ENCODE assay signal across 7 cellular contexts in genomic region chr7:2555121-2556052, GRCh38.
DNase-seq lines count a peak whose midpoint lies in the region; ATAC-seq, FAIRE-seq and TF ChIP-seq lines count a peak whose summit lies in the region.

BRAT1 (minus strand) TSS chr7:2555524; CDS start chr7:2554431, 1,093 bp downstream.

- TF ChIP-seq CTCF in retinal pigment epithelial cell (conservative IDR thresholded peaks at IDR 0.05; ENCODE audit: low read depth, low read length): peak; percentile 54

- FAIRE-seq in GM18507 (lab: Jason Lieb, UNC): peak; percentile 79

- H3K4me3 ChIP-seq in retinal pigment epithelial cell (ENCODE audit: low read length): peak within 1 kb of the TSS; percentile 77

- DNase-seq in GM18507 (ENCODE audit: extremely low spot score, insufficient read length, low read depth) (peak; percentile 90), NCI-H2029 treated with DMSO at 0.1 percent for 48 hours (lab: John Stamatoyannopoulos, UW) (peak; percentile 72), T-helper 9 cell (peak; percentile 97), astrocyte of the hippocampus (ENCODE audit: low read depth, low spot score) (peak; percentile 97), hippocampal formation (lab: John Stamatoyannopoulos, UW) (peak; percentile 90 to 94), retinal pigment epithelial cell (ENCODE audit: low read depth) (peak; percentile 90)

- peak; percentile 74 for ATAC-seq in HG02981 (IDR thresholded peaks at IDR 0.05; ENCODE audit: unreplicated experiment)

Comparison
In these comparisons a context has a peak if more than half of its experiments do, and no peak if none do; other contexts are left out.
1. Peak in every context shown above with its lines: DNase-seq, ATAC-seq and H3K4me3 ChIP-seq.